In genomic region chr3:34777361-34777760, GRCh38 we compare ENCODE assay signal across 17 cellular contexts.
DNase-seq lines count a peak whose midpoint lies in the region; ATAC-seq and TF ChIP-seq lines count a peak whose summit lies in the region.
"Had no signal": no experiment of that assay in that cellular context is flagged by ENCODE, and none has a peak within 500 bp of the region (broad histone marks: within the 10 kb centered on the region; RNA-seq: fewer than 3 reads in every experiment).

No MANE protein-coding gene starts in this region.

- H3K9me3 ChIP-seq in OCI-LY3 (ENCODE audit: insufficient read depth, low read length) = no peaks in the 10 kb centered on the region
- H3K9me3 ChIP-seq: BLaER1, Caco-2 had no signal

- H3K27ac Mint-ChIP-seq in GM23338 = no peak overlapping the region
- H3K27ac Mint-ChIP-seq: B cell; CD4-positive, CD25-positive, alpha-beta regulatory T cell; CD8-positive, alpha-beta T cell had no signal

- no peaks in the 10 kb centered on the region for H3K36me3 ChIP-seq in GM23338 (ENCODE audit: insufficient read depth)
- H3K36me3 ChIP-seq in OCI-LY3 (replicated peaks; ENCODE audit: low read depth, low read length) = no peaks in the 10 kb centered on the region
- H3K36me3 ChIP-seq: BLaER1 had no signal

- no peaks in the 10 kb centered on the region for H3F3A ChIP-seq in GM23338 (replicated peaks; ENCODE audit: low read depth)

- H3K4me1 ChIP-seq in GM23338 (ENCODE audit: insufficient read depth) (no peaks in the 10 kb centered on the region), OCI-LY3 (ENCODE audit: low read length) (no peaks in the 10 kb centered on the region)
- H3K4me1 ChIP-seq: BLaER1, Caco-2 had no signal

- H3K27me3 Mint-ChIP-seq in GM23338 (ENCODE audit: insufficient read depth, low read depth, poor library complexity) = no peaks in the 10 kb centered on the region
- H3K27me3 Mint-ChIP-seq: B cell; CD4-positive, CD25-positive, alpha-beta regulatory T cell had no signal

- no peak for DNase-seq in GM23338 (ENCODE audit: low spot score)
- DNase-seq in cerebellum (ENCODE audit: low spot score) = peak; percentile 52
- DNase-seq in DMS114 treated with DMSO at 0.1 percent for 48 hours (lab: John Stamatoyannopoulos, UW; ENCODE audit: unreplicated experiment) = no peak
- DNase-seq: Caco-2; CD4-positive, CD25-positive, alpha-beta regulatory T cell; CD8-positive, alpha-beta T cell; DMS79; EL; GF-D8; GOT3; HCEC 1CT had no signal

- no peaks in the 10 kb centered on the region for H3K36me3 Mint-ChIP-seq in GM23338 (ENCODE audit: low read depth)
- H3K36me3 Mint-ChIP-seq: CD4-positive, CD25-positive, alpha-beta regulatory T cell; CD8-positive, alpha-beta T cell had no signal

- H3K9me3 Mint-ChIP-seq in GM23338 = no peaks in the 10 kb centered on the region; the same call in 2 of the 3 replicates
- H3K9me3 Mint-ChIP-seq: CD8-positive, alpha-beta T cell had no signal

- H3K27me3 ChIP-seq in GM23338 (ENCODE audit: insufficient read depth) = no peaks in the 10 kb centered on the region
- H3K27me3 ChIP-seq in OCI-LY3 (ENCODE audit: low read depth, low read length) = no peaks in the 10 kb centered on the region
- H3K27me3 ChIP-seq: BLaER1 had no signal

- no peak for TF ChIP-seq CTCF in GM23338 (conservative IDR thresholded peaks at IDR 0.05; ENCODE audit: low read depth in 2 of 2)
- no peak for TF ChIP-seq CTCF in OCI-LY3 (IDR thresholded peaks at IDR 0.05; ENCODE audit: low read depth, low read length)

- H4K20me1 ChIP-seq in GM23338 (replicated peaks; ENCODE audit: insufficient read depth) (no peaks in the 10 kb centered on the region), OCI-LY3 (ENCODE audit: insufficient read depth, low read length) (no peaks in the 10 kb centered on the region)
- H4K20me1 ChIP-seq: BLaER1 had no signal

- no peak overlapping the region for H3K4me3 Mint-ChIP-seq in GM23338
- H3K4me3 Mint-ChIP-seq: B cell; CD4-positive, CD25-positive, alpha-beta regulatory T cell; CD8-positive, alpha-beta T cell had no signal

- peaks cover 14% of the 10 kb centered on the region for H3K9me2 ChIP-seq in GM23338 (ENCODE audit: insufficient read depth)

- H3K27ac ChIP-seq in GM23338 (ENCODE audit: low read depth) (no peak overlapping the region), OCI-LY3 (ENCODE audit: low read length) (no peak overlapping the region)
- H3K27ac ChIP-seq: BLaER1, C4-2B had no signal

- H3K9ac ChIP-seq in OCI-LY3 (ENCODE audit: low read length) = no peak overlapping the region
- H3K9ac ChIP-seq: BLaER1 had no signal

- no peak for ATAC-seq in GM23338
- no peak for ATAC-seq in GM21717 (IDR thresholded peaks at IDR 0.05; ENCODE audit: unreplicated experiment)
- no peak for ATAC-seq in GM18520 (IDR thresholded peaks at IDR 0.05; ENCODE audit: unreplicated experiment)
- ATAC-seq: CD8-positive, alpha-beta T cell had no signal

- peaks cover 7% of the 10 kb centered on the region; the same call in 2 of the 3 replicates for H3K4me1 Mint-ChIP-seq in GM23338
- H3K4me1 Mint-ChIP-seq: B cell; CD4-positive, CD25-positive, alpha-beta regulatory T cell had no signal

- H3K4me3 ChIP-seq in GM23338 = no peak overlapping the region
- H3K4me3 ChIP-seq in OCI-LY3 (ENCODE audit: low read length) = no peak overlapping the region
- H3K4me3 ChIP-seq: BLaER1 had no signal

- H3K79me2 ChIP-seq in GM23338 (replicated peaks; ENCODE audit: insufficient read depth) = no peaks in the 10 kb centered on the region
- H3K79me2 ChIP-seq in OCI-LY3 (ENCODE audit: low read length) = no peaks in the 10 kb centered on the region

- H2AFZ ChIP-seq in GM23338 (peak overlapping the region; percentile 67; the same call in 1 of the 2 replicates), OCI-LY3 (ENCODE audit: low read depth, low read length) (peak overlapping the region; percentile 49; the same call in 1 of the 2 replicates)

- H3K4me2 ChIP-seq in GM23338 = no peak overlapping the region
- no peak overlapping the region for H3K4me2 ChIP-seq in OCI-LY3 (ENCODE audit: low read length)
- H3K4me2 ChIP-seq: BLaER1 had no signal

TF ChIP-seq in GM23338, 12 proteins besides CTCF, POLR2A, EP300 and RAD21:
- no peak for TF ChIP-seq ZNF114 (CRISPR knock-in tag; IDR thresholded peaks at IDR 0.05)
- no peak for TF ChIP-seq JUNB (IDR thresholded peaks at IDR 0.05; ENCODE audit: unreplicated experiment)
- TF ChIP-seq EZH2 (IDR thresholded peaks at IDR 0.05; ENCODE audit: low read depth, unreplicated experiment) = no peak
- no peak for TF ChIP-seq CREB1 (CRISPR knock-in tag; IDR thresholded peaks at IDR 0.05; ENCODE audit: low read depth)
- TF ChIP-seq ZNF331 (CRISPR knock-in tag; IDR thresholded peaks at IDR 0.05; ENCODE audit: low read depth) = no peak
- TF ChIP-seq STAT1 (IDR thresholded peaks at IDR 0.05; ENCODE audit: unreplicated experiment) = no peak
